In the genomic region with DNA sequence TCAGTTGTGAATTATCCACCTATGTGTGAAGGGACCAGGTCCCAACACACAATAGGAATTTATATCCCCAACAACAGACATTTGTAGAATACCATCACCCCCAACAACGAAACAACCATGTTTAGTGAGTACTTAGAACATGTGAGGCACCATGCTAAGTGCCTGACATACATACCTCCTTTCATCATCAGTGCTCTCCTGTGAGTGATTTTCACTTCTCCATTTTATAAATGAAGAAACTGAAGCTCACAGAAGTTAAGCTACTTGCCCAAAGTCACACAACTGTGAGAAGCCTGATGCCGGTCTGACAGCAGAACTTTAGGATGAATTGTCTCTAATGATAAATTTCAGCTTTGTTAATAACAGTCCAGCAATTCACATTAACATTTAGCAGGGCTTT, we compare ENCODE assay signal across 16 cellular contexts. TPM values are rescaled to one million over a fixed set of nuclear protein-coding genes. Genes with fewer than 3 reads are reported as not detected.
DNase-seq lines count a peak whose midpoint lies in the region; ATAC-seq and TF ChIP-seq lines count a peak whose summit lies in the region.
"Had no signal": no experiment of that assay in that cellular context is flagged by ENCODE, and none has a peak within 500 bp of the region (broad histone marks: within the 10 kb centered on the region; RNA-seq: fewer than 3 reads in every experiment).

No MANE protein-coding gene starts in this region.

- no peak for TF ChIP-seq CTCF in GM13976 (IDR thresholded peaks at IDR 0.05; ENCODE audit: borderline replicate concordance, control extremely low read depth, extremely low read depth, insufficient read depth, missing control alignments)
- no peak for TF ChIP-seq CTCF in foreskin fibroblast (IDR thresholded peaks at IDR 0.05; ENCODE audit: low read depth, low read length)
- no peak for TF ChIP-seq CTCF in endodermal cell (conservative IDR thresholded peaks at IDR 0.05)

- no peaks in the 10 kb centered on the region for H3K36me3 Mint-ChIP-seq in endodermal cell (ENCODE audit: low read depth)

- H3K4me1 Mint-ChIP-seq in endodermal cell = peaks cover 18% of the 10 kb centered on the region

- no peak overlapping the region for H3K4me3 Mint-ChIP-seq in endodermal cell

- no peak overlapping the region for H3K27ac ChIP-seq in endodermal cell (ENCODE audit: low read depth, low read length)
- H3K27ac ChIP-seq: brain microvascular endothelial cell had no signal

- ATAC-seq in GM21515 (IDR thresholded peaks at IDR 0.05; ENCODE audit: unreplicated experiment) (peak; percentile 66), HG03378 (IDR thresholded peaks at IDR 0.05; ENCODE audit: unreplicated experiment) (peak; percentile 64), HG02970 (IDR thresholded peaks at IDR 0.05; ENCODE audit: low FRiP score, unreplicated experiment) (no peak)
- ATAC-seq: left ventricle myocardium superior had no signal

- H3K9me3 ChIP-seq in endodermal cell (ENCODE audit: control insufficient read depth, low read length) = no peaks in the 10 kb centered on the region

- DNase-seq in GM13976 (ENCODE audit: low spot score) (peak; percentile 53), SIG-M5 (lab: John Stamatoyannopoulos, UW) (peak; percentile 34), foreskin fibroblast (no peak), endodermal cell (no peak), DMS53 (lab: John Stamatoyannopoulos, UW) (no peak)
- DNase-seq: activated CD4-positive, alpha-beta T cell treated with anti-CD3 and anti-CD28 coated beads, Interleukin-2, amount 50 U/mL, for 1 hour; activated effector memory CD4-positive, alpha-beta T cell treated with anti-CD3 and anti-CD28 coated beads, Interleukin-2, amount 50 U/mL, for 16 hours; brain microvascular endothelial cell; DMS79; left ventricle myocardium superior; NCI-H1417; NCI-H748 treated with DMSO at 0.1 percent for 48 hours; T-helper 1 cell had no signal

- WGBS in endodermal cell (ENCODE audit: insufficient coverage in 1 of 2, insufficient read length in 1 of 2), 2 experiments = 97 to 100% methylated on average over 1 to 2 of the region's 2 CpGs

- H3K9me3 Mint-ChIP-seq in endodermal cell = no peaks in the 10 kb centered on the region

- no peaks in the 10 kb centered on the region for H3K36me3 ChIP-seq in endodermal cell (ENCODE audit: control insufficient read depth, insufficient read depth, low read length)
- H3K36me3 ChIP-seq: brain microvascular endothelial cell had no signal

- no peak overlapping the region for H3K27ac Mint-ChIP-seq in endodermal cell

- no peak overlapping the region for H3K4me3 ChIP-seq in foreskin fibroblast (ENCODE audit: low read depth in 1 of 2, low read length in 2 of 2)
- H3K4me3 ChIP-seq in endodermal cell (ENCODE audit: low read length) = no peak overlapping the region

- H3K9ac ChIP-seq in endodermal cell (ENCODE audit: extremely low read depth, low read length, poor library complexity, severe bottlenecking) = no peak overlapping the region

- in situ Hi-C loops in GM13976 (cut with MboI; ENCODE audit: low sequenced_read_pairs, unreplicated experiment) = no loop called here

- H3K27me3 ChIP-seq in endodermal cell (ENCODE audit: control insufficient read depth, insufficient read depth, low read length, poor library complexity, severe bottlenecking) = peaks cover 4% of the 10 kb centered on the region

- peaks cover 8% of the 10 kb centered on the region for H3K4me1 ChIP-seq in endodermal cell (ENCODE audit: control insufficient read depth, insufficient read depth, low read length)

- H3K27me3 Mint-ChIP-seq in endodermal cell (ENCODE audit: insufficient read depth) = peaks cover 6% of the 10 kb centered on the region

RNA-seq across cellular contexts. Expression of gene SPTB, which starts 35.4 kb away (rescaled TPM):
- 1 to 10 TPM in 1 of 2 donors, under 1 TPM in 1; 0.77 to 1.4 TPM for total RNA-seq in endodermal cell
- polyA plus RNA-seq in endodermal cell (2013, experiment 1 of 2) = 0.36 TPM
- polyA plus RNA-seq in endodermal cell (2013, experiment 2 of 2) = 0.41 TPM

Comparison
In these comparisons a context has a peak if more than half of its experiments do, and no peak if none do; other contexts are left out.
1. DNase-seq: peak in GM13976 (single experiment) and SIG-M5 (single experiment); none in foreskin fibroblast (0 of 2), endodermal cell (single experiment) and DMS53 (single experiment).